21 cellular contexts compared by ENCODE assay signal in genomic region chrX:22818061-22818460, GRCh38.
"Had no signal": no experiment of that assay in that cellular context is flagged by ENCODE, and none has a peak within 500 bp of the region (broad histone marks: within the 10 kb centered on the region; RNA-seq: fewer than 3 reads in every experiment).

No MANE protein-coding gene starts in this region.

- H3K36me3 ChIP-seq: breast epithelium, esophagus squamous epithelium, heart right ventricle, left ventricle myocardium inferior had no signal

- H3K27ac Mint-ChIP-seq: activated CD4-positive, alpha-beta T cell treated with anti-CD3 and anti-CD28 coated beads for 36 hours; activated naive CD4-positive, alpha-beta T cell treated with anti-CD3 and anti-CD28 coated beads, Interleukin-2, amount 50 U/mL, for 72 hours; effector memory CD8-positive, alpha-beta T cell; progenitor cell of endocrine pancreas; stimulated activated naive CD8-positive, alpha-beta T cell treated with anti-CD3 and anti-CD28 coated beads, Interleukin-15, amount 100 ng/mL, for 72 hours; WTC11 had no signal

- H3K4me3 Mint-ChIP-seq: activated CD4-positive, alpha-beta T cell treated with anti-CD3 and anti-CD28 coated beads for 36 hours; effector memory CD8-positive, alpha-beta T cell; stimulated activated naive CD8-positive, alpha-beta T cell treated with anti-CD3 and anti-CD28 coated beads, Interleukin-15, amount 100 ng/mL, for 72 hours; WTC11 had no signal

- H3K4me1 Mint-ChIP-seq: activated CD4-positive, alpha-beta T cell treated with anti-CD3 and anti-CD28 coated beads for 36 hours; stimulated activated naive CD8-positive, alpha-beta T cell treated with anti-CD3 and anti-CD28 coated beads, Interleukin-15, amount 100 ng/mL, for 72 hours; WTC11 had no signal

- H3K36me3 Mint-ChIP-seq: activated naive CD4-positive, alpha-beta T cell treated with anti-CD3 and anti-CD28 coated beads, Interleukin-2, amount 50 U/mL, for 72 hours; WTC11 had no signal

- H3K9me3 ChIP-seq: breast epithelium, esophagus squamous epithelium, heart right ventricle, left ventricle myocardium inferior, SK-N-SH had no signal

- H3K4me3 ChIP-seq: breast epithelium, esophagus squamous epithelium, heart right ventricle, left ventricle myocardium inferior, skin epidermis had no signal

- DNase-seq: activated CD4-positive, alpha-beta T cell treated with anti-CD3 and anti-CD28 coated beads for 36 hours; activated CD4-positive, alpha-beta T cell treated with anti-CD3 and anti-CD28 coated beads, Interleukin-2, amount 50 U/mL, for 48 hours; activated gamma-delta T cell treated with Interleukin-2 at 50 U/mL for 16 hours; amygdala; dermis blood vessel endothelial cell; effector memory CD8-positive, alpha-beta T cell; esophagus squamous epithelium; heart right ventricle; kidney glomerular epithelial cell; left ventricle myocardium inferior; occipital lobe; right cardiac atrium; SK-N-SH; stimulated activated CD4-positive, alpha-beta T cell treated with anti-CD3 and anti-CD28 coated beads, Interleukin-4, amount 100 ng/mL, for 1 hour; stimulated activated naive CD8-positive, alpha-beta T cell treated with anti-CD3 and anti-CD28 coated beads, Interleukin-15, amount 100 ng/mL, for 72 hours; trophoblast cell had no signal

- H3K27me3 ChIP-seq: esophagus squamous epithelium, heart right ventricle had no signal

- H3K4me1 ChIP-seq: breast epithelium, esophagus squamous epithelium, heart right ventricle, left ventricle myocardium inferior had no signal

- H3K27ac ChIP-seq: breast epithelium, esophagus squamous epithelium, heart right ventricle, left ventricle myocardium inferior, skin epidermis had no signal

- H3K27me3 Mint-ChIP-seq: activated CD4-positive, alpha-beta T cell treated with anti-CD3 and anti-CD28 coated beads for 36 hours; effector memory CD8-positive, alpha-beta T cell; progenitor cell of endocrine pancreas; stimulated activated naive CD8-positive, alpha-beta T cell treated with anti-CD3 and anti-CD28 coated beads, Interleukin-15, amount 100 ng/mL, for 72 hours had no signal

- ATAC-seq: activated CD4-positive, alpha-beta T cell treated with anti-CD3 and anti-CD28 coated beads for 36 hours; activated naive CD4-positive, alpha-beta T cell treated with anti-CD3 and anti-CD28 coated beads, Interleukin-2, amount 50 U/mL, for 72 hours; effector memory CD8-positive, alpha-beta T cell; heart right ventricle; right cardiac atrium; stimulated activated naive CD8-positive, alpha-beta T cell treated with anti-CD3 and anti-CD28 coated beads, Interleukin-15, amount 100 ng/mL, for 72 hours; WTC11 had no signal
